Comparison of ENCODE assay signal across 29 cellular contexts in the genomic region with DNA sequence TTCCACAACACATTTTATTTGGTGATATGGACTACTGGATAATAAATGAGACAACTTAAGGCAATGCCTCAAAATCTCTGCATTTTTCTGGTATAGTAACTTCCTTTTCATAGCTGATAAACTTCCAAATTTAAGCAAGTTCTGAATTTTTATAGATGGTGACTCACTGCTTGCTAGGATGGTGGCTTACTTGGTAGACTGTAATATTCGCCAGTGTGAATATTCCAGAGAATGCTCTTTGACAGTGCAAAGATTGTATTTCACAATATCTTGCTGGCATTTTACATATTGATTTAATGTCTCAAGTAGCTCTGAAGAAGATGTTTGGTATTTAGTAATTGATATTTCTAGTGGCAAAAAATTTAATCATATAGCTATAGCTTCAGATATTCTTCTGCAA.
DNase-seq lines count a peak whose midpoint lies in the region; FAIRE-seq and TF ChIP-seq lines count a peak whose summit lies in the region.
"Had no signal": no experiment of that assay in that cellular context is flagged by ENCODE, and none has a peak within 500 bp of the region (broad histone marks: within the 10 kb centered on the region; RNA-seq: fewer than 3 reads in every experiment).

No MANE protein-coding gene starts in this region.

- DNase-seq in AG10803 (ENCODE audit: low read depth) (peak; percentile 67), HFFc6 (peak; percentile 63), bronchial epithelial cell (ENCODE audit: low read depth) (peak; percentile 10), myocyte (ENCODE audit: low read depth) (peak; percentile 20), ascending aorta (ENCODE audit: low spot score in 2 of 2) (no peak), HEK293T (ENCODE audit: extremely low spot score) (no peak), NCI-H345 (lab: John Stamatoyannopoulos, UW) (no peak)
- DNase-seq in effector CD8-positive, alpha-beta T cell (lab: John Stamatoyannopoulos, UW), result no peak
- DNase-seq: activated B cell treated with CpG ODN at 0.5 μM for 24 hours; activated CD4-positive, alpha-beta T cell treated with anti-CD3 and anti-CD28 coated beads, Interleukin-2, amount 50 U/mL, for 48 hours; activated effector memory CD4-positive, alpha-beta T cell treated with anti-CD3 and anti-CD28 coated beads, Interleukin-2, amount 50 U/mL, for 16 hours; adrenal gland; BE2C; heart left ventricle; left lung; midbrain; NCI-H1092 treated with DMSO at 0.1 percent for 48 hours; NCI-H2081 treated with DMSO at 0.1 percent for 48 hours; NCI-H510A treated with DMSO at 0.1 percent for 48 hours; nephron progenitor cell; NK-92 treated with Interleukin-12 subunit alpha and Interleukin-12 subunit beta, amount 100 ng/mL, for 24 hours; SK-N-SH; stimulated activated naive CD4-positive, alpha-beta T cell treated with Interleukin-2 at 50 U/mL for 16 hours; T-helper 9 cell; tibial artery had no signal

- no peak overlapping the region for H3K4me3 Mint-ChIP-seq in HFFc6
- H3K4me3 Mint-ChIP-seq: activated B cell treated with CpG ODN at 0.5 μM for 24 hours; central memory CD8-positive, alpha-beta T cell; nephron progenitor cell had no signal

- no peak for FAIRE-seq in bronchial epithelial cell (lab: Jason Lieb, UNC)
- FAIRE-seq: HTR-8/SVneo had no signal

- CTCF ChIA-PET in HEK293T (lab: Yijun Ruan, JAX), result no interaction called here

- H3K27me3 ChIP-seq in bronchial epithelial cell (ENCODE audit: control insufficient read depth, insufficient read depth, low read length), result no peaks in the 10 kb centered on the region
- H3K27me3 ChIP-seq in ascending aorta, result no peaks in the 10 kb centered on the region
- H3K27me3 ChIP-seq: adrenal gland, BE2C, heart left ventricle, left lung, tibial artery had no signal

- H3K36me3 ChIP-seq in bronchial epithelial cell (ENCODE audit: control insufficient read depth, insufficient read depth, low read length), result no peaks in the 10 kb centered on the region
- no peaks in the 10 kb centered on the region for H3K36me3 ChIP-seq in ascending aorta
- H3K36me3 ChIP-seq: adrenal gland, BE2C, heart left ventricle, left lung, tibial artery had no signal

- H3K4me3 ChIP-seq in AG10803 (ENCODE audit: low read length) (no peak overlapping the region), bronchial epithelial cell (ENCODE audit: low read depth, low read length) (no peak overlapping the region), ascending aorta (no peak overlapping the region)
- H3K4me3 ChIP-seq: adrenal gland, heart left ventricle, left lung, skin epidermis, tibial artery had no signal

- H3K36me3 Mint-ChIP-seq in HFFc6 (ENCODE audit: low read depth), result no peaks in the 10 kb centered on the region; the same call in 1 of the 2 replicates

- TF ChIP-seq CTCF in AG10803 (conservative IDR thresholded peaks at IDR 0.05; ENCODE audit: low read length), result no peak
- no peak for TF ChIP-seq CTCF in HFFc6 (IDR thresholded peaks at IDR 0.05)
- no peak for TF ChIP-seq CTCF in bronchial epithelial cell (IDR thresholded peaks at IDR 0.05; ENCODE audit: insufficient read depth, low read length, severe bottlenecking)
- TF ChIP-seq CTCF in ascending aorta (IDR thresholded peaks at IDR 0.05), result no peak

- H3K9me3 Mint-ChIP-seq in HFFc6, result no peaks in the 10 kb centered on the region
- H3K9me3 Mint-ChIP-seq: activated B cell treated with CpG ODN at 0.5 μM for 24 hours, nephron progenitor cell had no signal

- no peaks in the 10 kb centered on the region for H3K4me1 ChIP-seq in ascending aorta
- H3K4me1 ChIP-seq: adrenal gland, BE2C, heart left ventricle, left lung, parathyroid adenoma, tibial artery had no signal

- H3K27ac ChIP-seq in ascending aorta, result no peak overlapping the region
- H3K27ac ChIP-seq: adrenal gland, heart left ventricle, left lung, parathyroid adenoma, skin epidermis, tibial artery had no signal

- peak overlapping the region; percentile 2; the same call in 1 of the 2 replicates for H3K27ac Mint-ChIP-seq in HFFc6
- H3K27ac Mint-ChIP-seq: activated B cell treated with CpG ODN at 0.5 μM for 24 hours, nephron progenitor cell had no signal

- no peaks in the 10 kb centered on the region for H3K27me3 Mint-ChIP-seq in HFFc6 (ENCODE audit: insufficient read depth)
- H3K27me3 Mint-ChIP-seq: activated B cell treated with CpG ODN at 0.5 μM for 24 hours had no signal

- intact Hi-C loops in ascending aorta (cut with DNase I), result no loop called here

- peaks cover 56% of the 10 kb centered on the region for H3K4me1 Mint-ChIP-seq in HFFc6 (ENCODE audit: low read depth)
- H3K4me1 Mint-ChIP-seq: activated B cell treated with CpG ODN at 0.5 μM for 24 hours; central memory CD8-positive, alpha-beta T cell; nephron progenitor cell had no signal

- POLR2A ChIA-PET in HEK293T (lab: Yijun Ruan, JAX), result no interaction called here

- no peaks in the 10 kb centered on the region for H3K9me3 ChIP-seq in ascending aorta
- H3K9me3 ChIP-seq: adrenal gland, BE2C, heart left ventricle, left lung, SK-N-SH, tibial artery had no signal

TF ChIP-seq in HEK293T, 16 proteins besides CTCF, POLR2A, EP300 and RAD21:
- TF ChIP-seq NFRKB (IDR thresholded peaks at IDR 0.05) (no peak), ZNF384 (IDR thresholded peaks at IDR 0.05) (no peak), TARDBP (IDR thresholded peaks at IDR 0.05) (no peak), FOXM1 (IDR thresholded peaks at IDR 0.05; ENCODE audit: borderline replicate concordance) (no peak), SP1 (IDR thresholded peaks at IDR 0.05) (no peak), LEF1 (IDR thresholded peaks at IDR 0.05; ENCODE audit: borderline replicate concordance) (no peak)
- TF ChIP-seq, protein P1, sequence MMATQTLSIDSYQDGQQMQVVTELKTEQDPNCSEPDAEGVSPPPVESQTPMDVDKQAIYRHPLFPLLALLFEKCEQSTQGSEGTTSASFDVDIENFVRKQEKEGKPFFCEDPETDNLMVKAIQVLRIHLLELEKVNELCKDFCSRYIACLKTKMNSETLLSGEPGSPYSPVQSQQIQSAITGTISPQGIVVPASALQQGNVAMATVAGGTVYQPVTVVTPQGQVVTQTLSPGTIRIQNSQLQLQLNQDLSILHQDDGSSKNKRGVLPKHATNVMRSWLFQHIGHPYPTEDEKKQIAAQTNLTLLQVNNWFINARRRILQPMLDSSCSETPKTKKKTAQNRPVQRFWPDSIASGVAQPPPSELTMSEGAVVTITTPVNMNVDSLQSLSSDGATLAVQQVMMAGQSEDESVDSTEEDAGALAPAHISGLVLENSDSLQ (IDR thresholded peaks at IDR 0.05), result no peak

Comparison
In these comparisons a context has a peak if more than half of its experiments do, and no peak if none do; other contexts are left out.
1. DNase-seq: peak in AG10803 (single experiment), HFFc6 (single experiment), bronchial epithelial cell (single experiment) and myocyte (single experiment); none in ascending aorta (0 of 2), HEK293T (single experiment), effector CD8-positive, alpha-beta T cell (single experiment) and NCI-H345 (single experiment).